In the genomic region with DNA sequence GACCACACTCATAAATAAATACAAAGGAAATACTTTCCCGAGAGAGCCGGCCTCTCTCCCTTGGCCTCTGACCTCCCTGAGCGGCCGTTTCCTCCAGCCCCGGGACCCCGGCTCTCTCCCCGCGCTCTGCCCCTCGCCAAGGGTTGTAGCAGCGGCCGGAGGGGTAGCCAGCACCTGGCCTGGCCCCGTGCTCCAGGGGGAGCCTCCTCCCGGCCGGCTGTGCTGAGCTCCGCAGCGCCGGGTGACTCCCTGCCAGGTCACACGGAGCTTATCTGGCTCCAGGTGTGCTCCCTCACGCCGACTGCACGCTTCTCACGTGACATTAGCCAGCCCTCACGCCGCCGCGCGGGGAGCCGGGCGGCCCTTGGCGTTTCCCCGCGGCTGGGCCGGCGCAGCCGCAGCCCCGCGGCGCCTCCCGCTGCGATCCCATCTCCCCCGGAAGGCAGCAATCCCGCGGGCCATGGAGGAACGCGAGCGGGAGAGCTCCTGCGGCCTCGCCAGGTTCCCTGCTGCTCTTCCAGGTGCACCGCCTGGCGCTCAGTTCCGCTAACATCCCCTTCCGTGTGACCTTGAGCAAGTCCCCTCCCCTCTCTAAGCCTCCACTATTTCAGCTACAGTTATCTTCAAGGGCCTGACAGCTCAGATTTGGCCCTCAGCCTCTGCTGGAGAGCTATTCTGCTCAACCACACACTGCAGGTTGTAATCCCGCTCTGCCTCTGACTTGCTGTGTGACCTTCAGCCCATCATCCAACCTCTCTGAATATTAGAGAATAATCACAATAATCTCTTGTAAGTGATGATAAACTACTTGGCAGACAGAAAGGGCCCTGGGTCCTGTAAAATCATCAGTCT, we compare ENCODE assay signal across 8 cellular contexts. TPM values are rescaled to one million over a fixed set of nuclear protein-coding genes. Genes with fewer than 3 reads are reported as not detected.
A peak's percentile ranks its signal among the peaks of the same experiment; 100 is the strongest.
DNase-seq lines count a peak whose midpoint lies in the region; ATAC-seq and TF ChIP-seq lines count a peak whose summit lies in the region.

No MANE protein-coding gene starts in this region.

- ATAC-seq in HG02623 (IDR thresholded peaks at IDR 0.05; ENCODE audit: unreplicated experiment), result no peak

- TF ChIP-seq CTCF in liver (IDR thresholded peaks at IDR 0.05; ENCODE audit: low read depth, low read length, missing input control), result no peak

- in situ Hi-C loops in HAP-1 (cut with MboI; ENCODE audit: low sequenced_read_pairs), result no loop called here

- DNase-seq in CD1c-positive myeloid dendritic cell (ENCODE audit: extremely low spot score) (peak; percentile 31), HAP-1 (ENCODE audit: low spot score in 2 of 2) (peak; percentile 32 to 64), NCI-H2171 (lab: John Stamatoyannopoulos, UW) (peak; percentile 80)
- peak; percentile 62 for DNase-seq in activated CD4-positive, CD25-positive, alpha-beta regulatory T cell treated with anti-CD3 and anti-CD28 coated beads, Interleukin-2, amount 50 U/mL, for 72 hours
- DNase-seq in stimulated activated CD4-positive, alpha-beta T cell treated with anti-CD3 and anti-CD28 coated beads, TNF-alpha, amount 100 ng/mL, for 24 hours (ENCODE audit: low read depth in 3 of 3), result peak in 2 of 3 experiments; percentile 30 to 56

- peaks cover 20% of the 10 kb centered on the region for H3K4me1 ChIP-seq in HAP-1
- peaks cover 2 to 33% (median 20%) of the 10 kb centered on the region in 4 donors for H3K4me1 ChIP-seq in liver (ENCODE audit: control insufficient read depth in 4 of 4, insufficient read depth in 4 of 4, low read length in 3 of 4)

- peak overlapping the region; percentile 34 for H3K4me3 ChIP-seq in HAP-1
- peak overlapping the region; percentile 78 to 95 (median 90) for H3K4me3 ChIP-seq in liver (ENCODE audit: low read depth in 1 of 3, low read length in 3 of 3)

- H3K27ac ChIP-seq in cingulate gyrus (ENCODE audit: low read depth, low read length) (peak overlapping the region; percentile 55), liver (ENCODE audit: low read depth in 1 of 2, low read length in 2 of 2) (peak overlapping the region; percentile 96 to 98)

- under 1% methylated on average over 53 of the region's 53 CpGs for WGBS in liver

- H3K36me3 ChIP-seq in HAP-1 (replicated peaks) (no peaks in the 10 kb centered on the region), liver (ENCODE audit: control insufficient read depth in 4 of 4, insufficient read depth in 3 of 4, low read depth in 1 of 4, low read length in 3 of 4) (no peaks in the 10 kb centered on the region)

- TF ChIP-seq RAD21 in liver (IDR thresholded peaks at IDR 0.05), result peak in 1 of 2 donors; percentile 25

- H3K27me3 ChIP-seq in HAP-1 (ENCODE audit: low read depth) (no peaks in the 10 kb centered on the region), liver (ENCODE audit: control insufficient read depth in 4 of 4, insufficient read depth in 4 of 4, low read length in 3 of 4) (no peaks in the 10 kb centered on the region)

- no peaks in the 10 kb centered on the region for H3K9me3 ChIP-seq in HAP-1
- H3K9me3 ChIP-seq in liver (ENCODE audit: control insufficient read depth in 4 of 4, low read length in 3 of 4), result no peaks in the 10 kb centered on the region

- peak overlapping the region; percentile 99 for H3K9ac ChIP-seq in liver (ENCODE audit: low read depth in 1 of 2, low read length in 2 of 2)

TF ChIP-seq in liver, 16 proteins besides CTCF, POLR2A, EP300 and RAD21:
- TF ChIP-seq HNF4G (IDR thresholded peaks at IDR 0.05) (no peak), HNF4A (conservative IDR thresholded peaks at IDR 0.05) (no peak), JUND (IDR thresholded peaks at IDR 0.05) (peak in 1 of 2 donors; percentile 30), SP1 (IDR thresholded peaks at IDR 0.05) (no peak), YY1 (IDR thresholded peaks at IDR 0.05) (peak; percentile 41), NR2F2 (IDR thresholded peaks at IDR 0.05) (peak; percentile 15), RXRA (IDR thresholded peaks at IDR 0.05) (peak in 1 of 2 donors; percentile 49)
- TF ChIP-seq, protein P1, sequence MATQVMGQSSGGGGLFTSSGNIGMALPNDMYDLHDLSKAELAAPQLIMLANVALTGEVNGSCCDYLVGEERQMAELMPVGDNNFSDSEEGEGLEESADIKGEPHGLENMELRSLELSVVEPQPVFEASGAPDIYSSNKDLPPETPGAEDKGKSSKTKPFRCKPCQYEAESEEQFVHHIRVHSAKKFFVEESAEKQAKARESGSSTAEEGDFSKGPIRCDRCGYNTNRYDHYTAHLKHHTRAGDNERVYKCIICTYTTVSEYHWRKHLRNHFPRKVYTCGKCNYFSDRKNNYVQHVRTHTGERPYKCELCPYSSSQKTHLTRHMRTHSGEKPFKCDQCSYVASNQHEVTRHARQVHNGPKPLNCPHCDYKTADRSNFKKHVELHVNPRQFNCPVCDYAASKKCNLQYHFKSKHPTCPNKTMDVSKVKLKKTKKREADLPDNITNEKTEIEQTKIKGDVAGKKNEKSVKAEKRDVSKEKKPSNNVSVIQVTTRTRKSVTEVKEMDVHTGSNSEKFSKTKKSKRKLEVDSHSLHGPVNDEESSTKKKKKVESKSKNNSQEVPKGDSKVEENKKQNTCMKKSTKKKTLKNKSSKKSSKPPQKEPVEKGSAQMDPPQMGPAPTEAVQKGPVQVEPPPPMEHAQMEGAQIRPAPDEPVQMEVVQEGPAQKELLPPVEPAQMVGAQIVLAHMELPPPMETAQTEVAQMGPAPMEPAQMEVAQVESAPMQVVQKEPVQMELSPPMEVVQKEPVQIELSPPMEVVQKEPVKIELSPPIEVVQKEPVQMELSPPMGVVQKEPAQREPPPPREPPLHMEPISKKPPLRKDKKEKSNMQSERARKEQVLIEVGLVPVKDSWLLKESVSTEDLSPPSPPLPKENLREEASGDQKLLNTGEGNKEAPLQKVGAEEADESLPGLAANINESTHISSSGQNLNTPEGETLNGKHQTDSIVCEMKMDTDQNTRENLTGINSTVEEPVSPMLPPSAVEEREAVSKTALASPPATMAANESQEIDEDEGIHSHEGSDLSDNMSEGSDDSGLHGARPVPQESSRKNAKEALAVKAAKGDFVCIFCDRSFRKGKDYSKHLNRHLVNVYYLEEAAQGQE (IDR thresholded peaks at IDR 0.05), result no peak

RNA-seq across cellular contexts. Expression of a gene that starts 3.5 kb away (rescaled TPM):
- total RNA-seq in liver, result 10 to 100 TPM; 38.2 to 81.6 TPM
- 10 to 100 TPM; 26.3 to 36.4 TPM for polyA plus RNA-seq in liver
